In genomic region chr11:2262301-2263011, GRCh38 we compare ENCODE assay signal across 19 cellular contexts. TPM values are rescaled to one million over a fixed set of nuclear protein-coding genes. Genes with fewer than 3 reads are reported as not detected.
DNase-seq lines count a peak whose midpoint lies in the region; TF ChIP-seq lines count a peak whose summit lies in the region.
"Had no signal": no experiment of that assay in that cellular context is flagged by ENCODE, and none has a peak within 500 bp of the region (broad histone marks: within the 10 kb centered on the region; RNA-seq: fewer than 3 reads in every experiment).

No MANE protein-coding gene starts in this region.

- peak overlapping the region; percentile 67 for H3K27ac Mint-ChIP-seq in Caco-2 (ENCODE audit: unreplicated experiment)
- H3K27ac Mint-ChIP-seq in neural progenitor cell, result peak overlapping the region; percentile 79
- H3K27ac Mint-ChIP-seq: CD4-positive, CD25-positive, alpha-beta regulatory T cell had no signal

- H3K9me3 ChIP-seq in Caco-2 (no peaks in the 10 kb centered on the region), colonic mucosa (no peaks in the 10 kb centered on the region), neural progenitor cell (ENCODE audit: low read depth) (no peaks in the 10 kb centered on the region)
- no peaks in the 10 kb centered on the region for H3K9me3 ChIP-seq in effector memory CD4-positive, alpha-beta T cell (ENCODE audit: control insufficient read depth, low read length)
- H3K9me3 ChIP-seq: HAP-1 had no signal

- H3K27ac ChIP-seq in colonic mucosa (no peak overlapping the region), neural progenitor cell (no peak overlapping the region)
- H3K27ac ChIP-seq in effector memory CD4-positive, alpha-beta T cell (ENCODE audit: insufficient read depth, low read length, poor library complexity, severe bottlenecking), result no peak overlapping the region

- H3K4me1 Mint-ChIP-seq in Caco-2 (ENCODE audit: low read depth, unreplicated experiment) (peaks cover 5% of the 10 kb centered on the region), neural progenitor cell (peaks cover 5% of the 10 kb centered on the region)

- H2AFZ ChIP-seq in neural progenitor cell (replicated peaks), result no peak overlapping the region

- H3K36me3 Mint-ChIP-seq in Caco-2 (ENCODE audit: insufficient read depth, unreplicated experiment) (peaks cover 12% of the 10 kb centered on the region), neural progenitor cell (no peaks in the 10 kb centered on the region)
- H3K36me3 Mint-ChIP-seq: CD4-positive, CD25-positive, alpha-beta regulatory T cell had no signal

- H4K20me1 ChIP-seq in neural progenitor cell (ENCODE audit: low read depth), result no peaks in the 10 kb centered on the region

- POLR2A ChIA-PET in Caco-2 (lab: Charles Lee), result no interaction called here

- BruUV-seq in Caco-2 (replicated peaks; lab: Mats Ljungman, UMichigan), result no TSS peak

- DNase-seq in AG20443 (ENCODE audit: low spot score), result peak; percentile 10
- DNase-seq in Caco-2, result peak in 1 of 2 experiments; percentile 34
- peak; percentile 13 for DNase-seq in colonic mucosa
- DNase-seq in neural progenitor cell (ENCODE audit: low spot score), result no peak
- no peak for DNase-seq in effector memory CD4-positive, alpha-beta T cell
- no peak for DNase-seq in EL
- DNase-seq in COLO668 (lab: John Stamatoyannopoulos, UW; ENCODE audit: unreplicated experiment), result no peak
- DNase-seq: ACHN; Calu3; CD4-positive, CD25-positive, alpha-beta regulatory T cell; DMS53; NCI-H1105; NCI-H187; NCI-H345; NCI-H748 treated with DMSO at 0.1 percent for 48 hours; PC-3 had no signal

- TF ChIP-seq CTCF in Caco-2 (IDR thresholded peaks at IDR 0.05; ENCODE audit: insufficient read depth in 1 of 2, low read depth in 1 of 2, low read length in 1 of 2, severe bottlenecking in 1 of 2, unreplicated experiment in 1 of 2), result peak in 1 of 2 experiments; percentile 1
- TF ChIP-seq CTCF in colonic mucosa (IDR thresholded peaks at IDR 0.05), result no peak
- TF ChIP-seq CTCF in neural progenitor cell (IDR thresholded peaks at IDR 0.05), result no peak

- H3K36me3 ChIP-seq in Caco-2 (ENCODE audit: control insufficient read depth, insufficient read depth, low read length), result no peaks in the 10 kb centered on the region; the same call in 1 of the 2 replicates
- H3K36me3 ChIP-seq in colonic mucosa, result no peaks in the 10 kb centered on the region
- H3K36me3 ChIP-seq in neural progenitor cell, result no peaks in the 10 kb centered on the region
- no peaks in the 10 kb centered on the region for H3K36me3 ChIP-seq in effector memory CD4-positive, alpha-beta T cell (ENCODE audit: control insufficient read depth, insufficient read depth, low read length)
- H3K36me3 ChIP-seq: HAP-1 had no signal

- H3K9me3 Mint-ChIP-seq in Caco-2 (ENCODE audit: unreplicated experiment), result no peaks in the 10 kb centered on the region
- no peaks in the 10 kb centered on the region for H3K9me3 Mint-ChIP-seq in neural progenitor cell
- H3K9me3 Mint-ChIP-seq: CD4-positive, CD25-positive, alpha-beta regulatory T cell had no signal

- CTCF ChIA-PET in Caco-2 (lab: Charles Lee), result no interaction called here

- no peak overlapping the region for H3K9ac ChIP-seq in colonic mucosa (ENCODE audit: low read depth in 2 of 2, low read length in 2 of 2)
- no peak overlapping the region for H3K9ac ChIP-seq in neural progenitor cell

- H3K4me3 ChIP-seq in Caco-2 (ENCODE audit: low read depth, low read length), result no peak overlapping the region
- H3K4me3 ChIP-seq in colonic mucosa, result no peak overlapping the region
- H3K4me3 ChIP-seq in neural progenitor cell, result no peak overlapping the region
- H3K4me3 ChIP-seq in effector memory CD4-positive, alpha-beta T cell (ENCODE audit: insufficient read depth, low read depth, low read length, poor library complexity, severe bottlenecking), result no peak overlapping the region
- H3K4me3 ChIP-seq: HAP-1 had no signal

- no peaks in the 10 kb centered on the region for H3K79me2 ChIP-seq in neural progenitor cell (ENCODE audit: low read depth)

- intact Hi-C loops in Caco-2 (cut with micrococcal nuclease; ENCODE audit: unreplicated experiment), result no loop called here
- intact Hi-C loops in colonic mucosa (cut with DNase I), result no loop called here

- H3F3A ChIP-seq in neural progenitor cell (ENCODE audit: low read depth), result no peaks in the 10 kb centered on the region

- H3K4me1 ChIP-seq in Caco-2, result 0 out of 2 replicates have a peak, but pooled peaks cover under 1% of the 10 kb centered on the region
- no peaks in the 10 kb centered on the region for H3K4me1 ChIP-seq in colonic mucosa
- H3K4me1 ChIP-seq in neural progenitor cell, result peaks cover 9% of the 10 kb centered on the region
- peaks cover 12% of the 10 kb centered on the region for H3K4me1 ChIP-seq in effector memory CD4-positive, alpha-beta T cell (ENCODE audit: control insufficient read depth, insufficient read depth, low read length, poor library complexity, severe bottlenecking)
- H3K4me1 ChIP-seq: HAP-1 had no signal

- H3K27me3 Mint-ChIP-seq in Caco-2 (ENCODE audit: insufficient read depth, unreplicated experiment) (no peaks in the 10 kb centered on the region), neural progenitor cell (ENCODE audit: insufficient read depth, low read depth) (peaks cover 16% of the 10 kb centered on the region)

- no peaks in the 10 kb centered on the region for H3K27me3 ChIP-seq in Caco-2 (replicated peaks; ENCODE audit: control insufficient read depth, insufficient read depth, low read length)
- no peaks in the 10 kb centered on the region for H3K27me3 ChIP-seq in colonic mucosa
- peaks cover 31% of the 10 kb centered on the region for H3K27me3 ChIP-seq in neural progenitor cell
- no peaks in the 10 kb centered on the region for H3K27me3 ChIP-seq in effector memory CD4-positive, alpha-beta T cell (replicated peaks; ENCODE audit: control insufficient read depth, insufficient read depth, low read length, poor library complexity, severe bottlenecking)

- H3K4me3 Mint-ChIP-seq in Caco-2 (ENCODE audit: unreplicated experiment), result no peak overlapping the region
- peak overlapping the region; percentile 57 for H3K4me3 Mint-ChIP-seq in neural progenitor cell
- H3K4me3 Mint-ChIP-seq: CD4-positive, CD25-positive, alpha-beta regulatory T cell had no signal

- H3K4me2 ChIP-seq in neural progenitor cell, result no peak overlapping the region

RNA-seq across cellular contexts. Expression of gene ASCL2, which starts 7.9 kb away (rescaled TPM):
- 26.6 and 32.5 TPM in 2 replicates for total RNA-seq in Caco-2 (2022)
- total RNA-seq in colonic mucosa, result 10 to 100 TPM in 1 of 2 donors, 1 to 10 TPM in 1; 4.8 to 16.4 TPM
- total RNA-seq in neural progenitor cell (ENCODE audit: low replicate concordance), result 2.2 TPM in 1 of 2 replicates, not detected in the other
- total RNA-seq: Calu3, LHCN-M2, SK-MEL-5 had no signal

RNA-seq across cellular contexts. Expression of gene C11orf21, which starts 39.3 kb away (rescaled TPM):
- total RNA-seq in Caco-2 (2022) (0.09 and 0.21 TPM in 2 replicates), colonic mucosa (under 1 TPM; 0.11 to 0.52 TPM), neural progenitor cell (ENCODE audit: low replicate concordance) (0.19 TPM in 1 of 2 replicates, not detected in the other)
- total RNA-seq: Calu3, LHCN-M2, PC-3, SK-MEL-5 had no signal

RNA-seq across cellular contexts. Expression of gene TSPAN32, which starts 39.4 kb away (rescaled TPM):
- total RNA-seq in Caco-2 (2022) (0.97 and 1.2 TPM in 2 replicates), colonic mucosa (under 1 TPM; 0.40 to 0.62 TPM), neural progenitor cell (ENCODE audit: low replicate concordance) (0.19 TPM in 1 of 2 replicates, not detected in the other)
- total RNA-seq: Calu3, LHCN-M2, PC-3, SK-MEL-5 had no signal

Comparison
In these comparisons a context has a peak if more than half of its experiments do, and no peak if none do; other contexts are left out.
1. DNase-seq: peak in AG20443 (single experiment) and colonic mucosa (single experiment); none in neural progenitor cell (single experiment), effector memory CD4-positive, alpha-beta T cell (0 of 3), EL (single experiment) and COLO668 (single experiment).